ENCODE assay signal across 25 cellular contexts in genomic region chr3:161028485-161029018, GRCh38.
DNase-seq lines count a peak whose midpoint lies in the region; ATAC-seq and TF ChIP-seq lines count a peak whose summit lies in the region.
"Had no signal": no experiment of that assay in that cellular context is flagged by ENCODE, and none has a peak within 500 bp of the region (broad histone marks: within the 10 kb centered on the region; RNA-seq: fewer than 3 reads in every experiment).

No MANE protein-coding gene starts in this region.

- H3K9me3 ChIP-seq in HEK293 (ENCODE audit: control insufficient read depth, insufficient read depth, low read depth, low read length) (no peaks in the 10 kb centered on the region), PC-3 (ENCODE audit: low read length) (peaks cover 4% of the 10 kb centered on the region), BE2C (no peaks in the 10 kb centered on the region)

- POLR2A ChIA-PET in HEK293 (lab: Yijun Ruan, JAX): no interaction called here
- POLR2A ChIA-PET in PC-3 (lab: Charles Lee; ENCODE audit: unreplicated experiment): interaction anchor here (0.6 kb wide), 1 partner anchor 43 kb away, joined by 5 read pairs; no protein-coding TSS in a partner anchor

- CTCF ChIA-PET in HEK293 (lab: Yijun Ruan, JAX): interaction anchor here (0.5 kb wide), 1 partner anchor 310 kb away, joined by 5 read pairs; no protein-coding TSS in a partner anchor
- CTCF ChIA-PET in PC-3 (lab: Charles Lee): interaction anchor here (0.6 kb wide), 1 partner anchor 15 kb away, joined by 8 read pairs; no protein-coding TSS in a partner anchor

- H3K4me1 ChIP-seq in HEK293 (ENCODE audit: control insufficient read depth, insufficient read depth, low read length): no peaks in the 10 kb centered on the region
- H3K4me1 ChIP-seq in PC-3 (ENCODE audit: insufficient read depth, low read length): no peaks in the 10 kb centered on the region; the same call in 1 of the 2 replicates
- H3K4me1 ChIP-seq in BE2C: no peaks in the 10 kb centered on the region; the same call in 1 of the 2 replicates
- H3K4me1 ChIP-seq: heart left ventricle had no signal

- no peaks in the 10 kb centered on the region for H3K79me2 ChIP-seq in PC-3 (ENCODE audit: low read length)

- ATAC-seq in PC-3 (peak; percentile 87), left ventricle myocardium superior (no peak)
- ATAC-seq: heart left ventricle; left colon; sciatic nerve; stimulated activated memory B cell treated with anti-CD40 and anti-IgM and Interleukin-4, amounts not matched to agents 10 μg/mL and 1 μg/mL and 100 μg/mL, for 72 hours had no signal

- intact Hi-C loops in PC-3 (cut with micrococcal nuclease): no loop called here
- intact Hi-C loops in left ventricle myocardium superior (cut with micrococcal nuclease): no loop called here
- intact Hi-C loops in lower leg skin (cut with DNase I; ENCODE audit: low total_unique reads): no loop called here

- no TSS peak for BruUV-seq in PC-3 (replicated peaks; lab: Mats Ljungman, UMichigan)

- TF ChIP-seq CTCF in HEK293 (tag by site-specific recombination; IDR thresholded peaks at IDR 0.05) (no peak), PC-3 (conservative IDR thresholded peaks at IDR 0.05; ENCODE audit: low read depth, low read length) (no peak), lower leg skin (IDR thresholded peaks at IDR 0.05) (no peak), BE2C (IDR thresholded peaks at IDR 0.05; ENCODE audit: low read depth, low read length) (no peak)

- H3K4me2 ChIP-seq in PC-3 (ENCODE audit: low read length): 0 out of 2 replicates have a peak overlapping the region, but pooled peaks have one; percentile 7

- H3K4me3 ChIP-seq in HEK293 (ENCODE audit: low read depth, low read length) (no peak overlapping the region), PC-3 (ENCODE audit: low read length) (no peak overlapping the region), lower leg skin (ENCODE audit: low read depth, poor library complexity, severe bottlenecking) (no peak overlapping the region), BE2C (ENCODE audit: low read depth, low read length) (no peak overlapping the region)
- H3K4me3 ChIP-seq: cardiac muscle cell, coronary artery, heart left ventricle had no signal

- H3K36me3 ChIP-seq in HEK293 (ENCODE audit: control insufficient read depth in 2 of 2, insufficient read depth in 1 of 2, low read length in 2 of 2) (no peaks in the 10 kb centered on the region), PC-3 (ENCODE audit: low read depth, low read length) (no peaks in the 10 kb centered on the region), BE2C (no peaks in the 10 kb centered on the region)
- H3K36me3 ChIP-seq: cardiac muscle cell, heart left ventricle had no signal

- no peak overlapping the region for H3K9ac ChIP-seq in PC-3 (ENCODE audit: low read length)

- peaks cover 20% of the 10 kb centered on the region for H3K9me3 Mint-ChIP-seq in activated T-cell treated with anti-CD3 and anti-CD28 coated beads, Interleukin-2, amount 50 U/mL, for 24 hours

- DNase-seq in NCI-H2107 treated with DMSO at 0.1 percent for 48 hours (lab: John Stamatoyannopoulos, UW; ENCODE audit: unreplicated experiment) (peak; percentile 94), PC-3 (peak; percentile 12), iPS-NIHi7 (ENCODE audit: extremely low spot score) (peak; percentile 43), left ventricle myocardium superior (no peak), lower leg skin (ENCODE audit: low spot score in 2 of 2) (no peak), BE2C (no peak)
- DNase-seq in activated T-cell treated with anti-CD3 and anti-CD28 coated beads, Interleukin-2, amount 50 U/mL, for 24 hours: no peak
- DNase-seq: activated CD4-positive, alpha-beta memory T cell treated with anti-CD3 and anti-CD28 coated beads for 36 hours; activated CD8-positive, alpha-beta memory T cell treated with anti-CD3 and anti-CD28 coated beads, Interleukin-2, amount 50 U/mL, for 4 hours; Calu3; foreskin fibroblast; heart left ventricle; left colon; NCI-H2029 treated with DMSO at 0.1 percent for 48 hours; RPMI8226; stimulated activated CD4-positive, alpha-beta T cell treated with anti-CD3 and anti-CD28 coated beads, Interleukin-4, amount 100 ng/mL, for 4 hours had no signal

- no peak overlapping the region for H3K27ac Mint-ChIP-seq in activated T-cell treated with anti-CD3 and anti-CD28 coated beads, Interleukin-2, amount 50 U/mL, for 24 hours
- H3K27ac Mint-ChIP-seq: activated CD4-positive, alpha-beta memory T cell treated with anti-CD3 and anti-CD28 coated beads for 36 hours; activated naive CD4-positive, alpha-beta T cell treated with anti-CD3 and anti-CD28 coated beads, Interleukin-2, amount 50 U/mL, for 24 hours; activated T-helper 2 cell treated with anti-CD3 and anti-CD28 coated beads, Interferon-gamma antibody, Interleukin-2, Interleukin-4, amounts not matched to agents 10 μg/mL and 5 μg/mL and 100 μg/mL, durations not matched to agents 14 hours and 24 hours and 36 hours; progenitor cell of endocrine pancreas; stimulated activated memory B cell treated with anti-CD40 and anti-IgM and Interleukin-4, amounts not matched to agents 10 μg/mL and 1 μg/mL and 100 μg/mL, for 72 hours had no signal

- H3K27ac ChIP-seq in HEK293 (ENCODE audit: extremely low read depth, low read depth, low read length): no peak overlapping the region
- no peak overlapping the region for H3K27ac ChIP-seq in PC-3 (ENCODE audit: low read length)
- H3K27ac ChIP-seq: cardiac muscle cell, coronary artery, heart left ventricle had no signal

- H3K36me3 Mint-ChIP-seq in activated T-cell treated with anti-CD3 and anti-CD28 coated beads, Interleukin-2, amount 50 U/mL, for 24 hours (ENCODE audit: low read depth): peaks cover 10% of the 10 kb centered on the region

- no peak overlapping the region for H2AFZ ChIP-seq in PC-3 (ENCODE audit: low read length)

- H3F3A ChIP-seq in PC-3 (ENCODE audit: low read length, unreplicated experiment): no peaks in the 10 kb centered on the region

- no peaks in the 10 kb centered on the region for H4K20me1 ChIP-seq in PC-3 (ENCODE audit: low read length)

- H3K27me3 Mint-ChIP-seq in activated T-cell treated with anti-CD3 and anti-CD28 coated beads, Interleukin-2, amount 50 U/mL, for 24 hours: no peaks in the 10 kb centered on the region
- H3K27me3 Mint-ChIP-seq: activated CD4-positive, alpha-beta memory T cell treated with anti-CD3 and anti-CD28 coated beads for 36 hours; activated naive CD4-positive, alpha-beta T cell treated with anti-CD3 and anti-CD28 coated beads, Interleukin-2, amount 50 U/mL, for 24 hours; stimulated activated memory B cell treated with anti-CD40 and anti-IgM and Interleukin-4, amounts not matched to agents 10 μg/mL and 1 μg/mL and 100 μg/mL, for 72 hours had no signal

- no peaks in the 10 kb centered on the region for H3K4me1 Mint-ChIP-seq in activated T-cell treated with anti-CD3 and anti-CD28 coated beads, Interleukin-2, amount 50 U/mL, for 24 hours (ENCODE audit: low read depth)
- H3K4me1 Mint-ChIP-seq: activated naive CD4-positive, alpha-beta T cell treated with anti-CD3 and anti-CD28 coated beads, Interleukin-2, amount 50 U/mL, for 24 hours; stimulated activated memory B cell treated with anti-CD40 and anti-IgM and Interleukin-4, amounts not matched to agents 10 μg/mL and 1 μg/mL and 100 μg/mL, for 72 hours had no signal

- no peak for TF ChIP-seq POLR2A in lower leg skin (IDR thresholded peaks at IDR 0.05)

- H3K9me2 ChIP-seq in PC-3 (replicated peaks; ENCODE audit: low read length): no peaks in the 10 kb centered on the region

- 65 to 71% methylated on average over 3 of the region's 3 CpGs for WGBS in lower leg skin, 2 donors

- no peak overlapping the region for H3K4me3 Mint-ChIP-seq in activated T-cell treated with anti-CD3 and anti-CD28 coated beads, Interleukin-2, amount 50 U/mL, for 24 hours
- H3K4me3 Mint-ChIP-seq: activated CD4-positive, alpha-beta memory T cell treated with anti-CD3 and anti-CD28 coated beads for 36 hours; activated naive CD4-positive, alpha-beta T cell treated with anti-CD3 and anti-CD28 coated beads, Interleukin-2, amount 50 U/mL, for 24 hours; CD14-positive monocyte; stimulated activated memory B cell treated with anti-CD40 and anti-IgM and Interleukin-4, amounts not matched to agents 10 μg/mL and 1 μg/mL and 100 μg/mL, for 72 hours had no signal

- H3K27me3 ChIP-seq in PC-3 (ENCODE audit: low read length) (no peaks in the 10 kb centered on the region), BE2C (no peaks in the 10 kb centered on the region)
- H3K27me3 ChIP-seq: cardiac muscle cell, heart left ventricle had no signal

TF ChIP-seq in HEK293, 187 proteins besides CTCF, POLR2A, EP300 and RAD21:
- TF ChIP-seq GLIS1 (tag by site-specific recombination; IDR thresholded peaks at IDR 0.05) (peak; percentile 26; the same call in 1 of the 2 replicates), ZNF843 (tag by site-specific recombination; IDR thresholded peaks at IDR 0.05) (0 out of 2 replicates have a peak, but pooled peaks have one; percentile 27), ZNF223 (tag by site-specific recombination; IDR thresholded peaks at IDR 0.05) (no peak), ZNF366 (tag by site-specific recombination; conservative IDR thresholded peaks at IDR 0.05) (0 out of 2 replicates have a peak, but pooled peaks have one; percentile 17), TRIM28 (IDR thresholded peaks at IDR 0.05; ENCODE audit: borderline replicate concordance, low read length) (peak; percentile 33; the same call in 1 of the 2 replicates), FEZF1 (tag by site-specific recombination; IDR thresholded peaks at IDR 0.05) (peak; percentile 51; the same call in 1 of the 2 replicates), ZNF792 (tag by site-specific recombination; IDR thresholded peaks at IDR 0.05) (no peak), ZNF175 (tag by site-specific recombination; IDR thresholded peaks at IDR 0.05) (no peak)

Comparison
In these comparisons a context has a peak if more than half of its experiments do, and no peak if none do; other contexts are left out.
1. DNase-seq: peak in NCI-H2107 treated with DMSO at 0.1 percent for 48 hours (single experiment), PC-3 (single experiment) and iPS-NIHi7 (single experiment); none in left ventricle myocardium superior (single experiment), lower leg skin (0 of 2), activated T-cell treated with anti-CD3 and anti-CD28 coated beads, Interleukin-2, amount 50 U/mL, for 24 hours (single experiment) and BE2C (single experiment).